16 cellular contexts compared by ENCODE assay signal in genomic region chr11:72988796-72989195, GRCh38.
A peak's percentile ranks its signal among the peaks of the same experiment; 100 is the strongest.
DNase-seq lines count a peak whose midpoint lies in the region; ATAC-seq and TF ChIP-seq lines count a peak whose summit lies in the region.
"Had no signal": no experiment of that assay in that cellular context is flagged by ENCODE, and none has a peak within 500 bp of the region (broad histone marks: within the 10 kb centered on the region; RNA-seq: fewer than 3 reads in every experiment).

No MANE protein-coding gene starts in this region.

- POLR2A ChIA-PET in activated B cell treated with CpG ODN at 0.5 μM for 24 hours (lab: Charles Lee) = no interaction called here
- POLR2A ChIA-PET in activated CD4-positive, alpha-beta memory T cell treated with anti-CD3 and anti-CD28 coated beads, Interleukin-2, amount 10 ng/mL, durations not matched to agents 7 days and 5 days (lab: Charles Lee) = no interaction called here

- peaks cover 48 to 54% of the 10 kb centered on the region in 2 experiments for H3K4me1 ChIP-seq in neutrophil (ENCODE audit: control insufficient read depth in 1 of 2, insufficient read depth in 1 of 2, low read depth in 1 of 2, low read length in 1 of 2)
- H3K4me1 ChIP-seq: A549 had no signal

- H3K4me3 Mint-ChIP-seq in activated B cell treated with CpG ODN at 0.5 μM for 24 hours = no peak overlapping the region
- H3K4me3 Mint-ChIP-seq in activated CD4-positive, alpha-beta memory T cell treated with anti-CD3 and anti-CD28 coated beads, Interleukin-2, amount 10 ng/mL, durations not matched to agents 7 days and 5 days = no peak overlapping the region
- H3K4me3 Mint-ChIP-seq: CD4-positive, alpha-beta T cell had no signal

- H3K9me3 ChIP-seq in neutrophil = no peaks in the 10 kb centered on the region
- H3K9me3 ChIP-seq: A549 had no signal

- in situ Hi-C loops in GM13977 (cut with MboI; ENCODE audit: low pct_unique_long_range_greater_than_20kb, low sequenced_read_pairs, unreplicated experiment) = no loop called here

- no peaks in the 10 kb centered on the region for H3K9me3 Mint-ChIP-seq in activated B cell treated with CpG ODN at 0.5 μM for 24 hours
- H3K9me3 Mint-ChIP-seq in activated CD4-positive, alpha-beta memory T cell treated with anti-CD3 and anti-CD28 coated beads, Interleukin-2, amount 10 ng/mL, durations not matched to agents 7 days and 5 days = no peaks in the 10 kb centered on the region
- H3K9me3 Mint-ChIP-seq: CD4-positive, alpha-beta T cell had no signal

- no peak for ATAC-seq in activated B cell treated with CpG ODN at 0.5 μM for 24 hours (ENCODE audit: low read depth)
- no peak for ATAC-seq in GM19397 (IDR thresholded peaks at IDR 0.05; ENCODE audit: unreplicated experiment)
- ATAC-seq: A549 had no signal

- H3K27ac ChIP-seq in HL-60 (replicated peaks) = peak overlapping the region; percentile 78
- peak overlapping the region; percentile 85 for H3K27ac ChIP-seq in neutrophil
- H3K27ac ChIP-seq: A549 had no signal

- H3K36me3 ChIP-seq in neutrophil = no peaks in the 10 kb centered on the region

- TF ChIP-seq CTCF in HL-60 (IDR thresholded peaks at IDR 0.05; ENCODE audit: insufficient read depth, low read length) = no peak
- TF ChIP-seq CTCF in activated B cell treated with CpG ODN at 0.5 μM for 24 hours (IDR thresholded peaks at IDR 0.05) = no peak
- no peak for TF ChIP-seq CTCF in neutrophil (IDR thresholded peaks at IDR 0.05)
- no peak for TF ChIP-seq CTCF in GM13977 (IDR thresholded peaks at IDR 0.05; ENCODE audit: extremely low read depth, insufficient read depth, missing control alignments)

- H3K4me3 ChIP-seq in HL-60 (replicated peaks; ENCODE audit: insufficient read depth, low read length) = no peak overlapping the region
- H3K4me3 ChIP-seq in neutrophil (ENCODE audit: low read depth in 1 of 2, low read length in 1 of 2) = no peak overlapping the region
- H3K4me3 ChIP-seq: A549; BLaER1 treated with 17β-estradiol and CSF1 and Interleukin-3, amounts not matched to agents 10 nM and 100 nM had no signal

- H3K27me3 ChIP-seq in HL-60 (ENCODE audit: insufficient read depth, poor library complexity, severe bottlenecking) = no peaks in the 10 kb centered on the region
- H3K27me3 ChIP-seq in neutrophil = no peaks in the 10 kb centered on the region
- H3K27me3 ChIP-seq: BLaER1 treated with 17β-estradiol and CSF1 and Interleukin-3, amounts not matched to agents 10 nM and 100 nM had no signal

- DNase-seq in HL-60 (ENCODE audit: low read depth in 1 of 2, low spot score in 1 of 2) (no peak), activated B cell treated with CpG ODN at 0.5 μM for 24 hours (no peak), dedifferentiated amniotic fluid mesenchymal stem cell (ENCODE audit: extremely low spot score) (peak; percentile 27), AG08395 (ENCODE audit: low spot score) (no peak), GM13977 (ENCODE audit: low spot score) (no peak)
- no peak for DNase-seq in activated CD4-positive, alpha-beta memory T cell treated with anti-CD3 and anti-CD28 coated beads, Interleukin-2, amount 10 ng/mL, durations not matched to agents 7 days and 5 days
- DNase-seq: AML-193; Calu3; CD4-positive, alpha-beta T cell; DMS79; HCEC 1CT; KBM-7 had no signal

- peaks cover 62% of the 10 kb centered on the region for H3K4me1 Mint-ChIP-seq in activated B cell treated with CpG ODN at 0.5 μM for 24 hours
- peaks cover 3% of the 10 kb centered on the region for H3K4me1 Mint-ChIP-seq in activated CD4-positive, alpha-beta memory T cell treated with anti-CD3 and anti-CD28 coated beads, Interleukin-2, amount 10 ng/mL, durations not matched to agents 7 days and 5 days

- no peaks in the 10 kb centered on the region for H3K27me3 Mint-ChIP-seq in activated B cell treated with CpG ODN at 0.5 μM for 24 hours
- H3K27me3 Mint-ChIP-seq in activated CD4-positive, alpha-beta memory T cell treated with anti-CD3 and anti-CD28 coated beads, Interleukin-2, amount 10 ng/mL, durations not matched to agents 7 days and 5 days = no peaks in the 10 kb centered on the region
- H3K27me3 Mint-ChIP-seq: CD4-positive, alpha-beta T cell had no signal

- CTCF ChIA-PET in activated B cell treated with CpG ODN at 0.5 μM for 24 hours (lab: Charles Lee) = no interaction called here
- CTCF ChIA-PET in activated CD4-positive, alpha-beta memory T cell treated with anti-CD3 and anti-CD28 coated beads, Interleukin-2, amount 10 ng/mL, durations not matched to agents 7 days and 5 days (lab: Charles Lee) = no interaction called here

- peaks cover 63% of the 10 kb centered on the region for H3K36me3 Mint-ChIP-seq in activated B cell treated with CpG ODN at 0.5 μM for 24 hours (ENCODE audit: low read depth)
- H3K36me3 Mint-ChIP-seq in activated CD4-positive, alpha-beta memory T cell treated with anti-CD3 and anti-CD28 coated beads, Interleukin-2, amount 10 ng/mL, durations not matched to agents 7 days and 5 days (ENCODE audit: low read depth) = peaks cover 30% of the 10 kb centered on the region

- intact Hi-C loops in activated B cell treated with CpG ODN at 0.5 μM for 24 hours (cut with micrococcal nuclease) = no loop called here

- peak overlapping the region; percentile 56 for H3K27ac Mint-ChIP-seq in activated B cell treated with CpG ODN at 0.5 μM for 24 hours
- H3K27ac Mint-ChIP-seq in activated CD4-positive, alpha-beta memory T cell treated with anti-CD3 and anti-CD28 coated beads, Interleukin-2, amount 10 ng/mL, durations not matched to agents 7 days and 5 days = no peak overlapping the region
- H3K27ac Mint-ChIP-seq: CD4-positive, alpha-beta T cell had no signal
